Comparison of ENCODE assay signal across 31 cellular contexts in the genomic region with DNA sequence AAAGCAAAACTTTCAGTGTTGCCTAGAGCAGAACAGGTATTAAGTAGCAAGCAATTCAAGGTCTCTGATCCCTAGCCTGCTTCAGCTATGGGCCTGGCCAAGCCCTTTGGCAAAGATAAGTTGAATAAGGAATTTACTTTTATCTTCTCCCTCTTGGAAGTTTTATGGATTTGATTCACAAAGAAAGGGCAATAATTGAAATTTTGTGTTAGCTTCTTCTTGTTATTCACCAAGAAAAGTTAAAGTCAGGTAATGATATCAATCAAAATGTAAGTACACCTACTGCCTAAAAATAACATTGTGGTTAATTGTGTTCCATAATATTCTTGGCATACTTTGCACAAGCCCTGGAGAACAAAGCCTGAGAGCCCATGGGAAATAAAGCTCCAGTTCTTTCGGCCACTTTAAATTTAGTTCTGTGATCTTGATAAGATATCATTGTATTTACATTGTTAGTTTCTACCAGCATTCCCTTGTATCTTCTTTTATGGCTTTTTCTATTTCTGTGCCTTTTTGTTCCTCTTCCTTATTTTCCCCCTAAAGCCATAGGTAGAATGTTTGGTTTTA.
DNase-seq lines count a peak whose midpoint lies in the region; ATAC-seq and TF ChIP-seq lines count a peak whose summit lies in the region.
"Had no signal": no experiment of that assay in that cellular context is flagged by ENCODE, and none has a peak within 500 bp of the region (broad histone marks: within the 10 kb centered on the region; RNA-seq: fewer than 3 reads in every experiment).

No MANE protein-coding gene starts in this region.

- no peak for ATAC-seq in GM21825 (IDR thresholded peaks at IDR 0.05; ENCODE audit: unreplicated experiment)
- ATAC-seq in HG03108 (IDR thresholded peaks at IDR 0.05; ENCODE audit: unreplicated experiment), result no peak
- ATAC-seq: activated CD4-positive, CD25-positive, alpha-beta regulatory T cell treated with anti-CD3 and anti-CD28 coated beads, Interleukin-2, amount 50 U/mL, for 24 hours; CD8-positive, alpha-beta T cell; effector memory CD8-positive, alpha-beta T cell; K562; T-helper 17 cell had no signal

- no peaks in the 10 kb centered on the region for H3K27me3 ChIP-seq in HUES48 (ENCODE audit: control insufficient read depth, insufficient read depth, low read length)
- no peaks in the 10 kb centered on the region for H3K27me3 ChIP-seq in endodermal cell (ENCODE audit: control insufficient read depth, insufficient read depth, low read length, poor library complexity, severe bottlenecking)
- H3K27me3 ChIP-seq: Peyer's patch had no signal

- H3K9me3 Mint-ChIP-seq in endodermal cell, result no peaks in the 10 kb centered on the region
- H3K9me3 Mint-ChIP-seq in progenitor cell of endocrine pancreas (ENCODE audit: low read depth), result no peaks in the 10 kb centered on the region
- H3K9me3 Mint-ChIP-seq: activated naive CD8-positive, alpha-beta T cell treated with anti-CD3 and anti-CD28 coated beads, Interleukin-2, amount 10 ng/mL, durations not matched to agents 7 days and 5 days; CD8-positive, alpha-beta T cell; effector memory CD8-positive, alpha-beta T cell; naive B cell had no signal

- H3K4me3 ChIP-seq in HUES48 (ENCODE audit: low read depth, low read length) (no peak overlapping the region), endodermal cell (ENCODE audit: low read length) (no peak overlapping the region)
- H3K4me3 ChIP-seq: coronary artery, HAP-1, K562, Peyer's patch, skin epidermis had no signal

- H3K36me3 Mint-ChIP-seq in endodermal cell (ENCODE audit: low read depth) (no peaks in the 10 kb centered on the region), progenitor cell of endocrine pancreas (ENCODE audit: insufficient read depth) (no peaks in the 10 kb centered on the region)
- H3K36me3 Mint-ChIP-seq: CD8-positive, alpha-beta T cell; naive B cell had no signal

- H3K4me1 Mint-ChIP-seq in endodermal cell (peaks cover 22% of the 10 kb centered on the region), progenitor cell of endocrine pancreas (ENCODE audit: low read depth) (peaks cover 34% of the 10 kb centered on the region)
- H3K4me1 Mint-ChIP-seq: activated naive CD8-positive, alpha-beta T cell treated with anti-CD3 and anti-CD28 coated beads, Interleukin-2, amount 10 ng/mL, durations not matched to agents 7 days and 5 days; B cell; naive B cell; T-helper 17 cell had no signal

- H3K4me3 Mint-ChIP-seq in endodermal cell (no peak overlapping the region), progenitor cell of endocrine pancreas (ENCODE audit: low read depth) (no peak overlapping the region)
- H3K4me3 Mint-ChIP-seq: activated naive CD8-positive, alpha-beta T cell treated with anti-CD3 and anti-CD28 coated beads, Interleukin-2, amount 10 ng/mL, durations not matched to agents 7 days and 5 days; B cell; CD8-positive, alpha-beta T cell; effector memory CD8-positive, alpha-beta T cell; naive B cell; T-helper 17 cell had no signal

- peak overlapping the region; percentile 49 for H3K27ac ChIP-seq in 22Rv1
- H3K27ac ChIP-seq in HUES48 (ENCODE audit: low read depth, low read length), result peak overlapping the region; percentile 1
- H3K27ac ChIP-seq in endodermal cell (ENCODE audit: low read depth, low read length), result no peak overlapping the region
- H3K27ac ChIP-seq: coronary artery, Peyer's patch had no signal

- H3K27ac Mint-ChIP-seq in endodermal cell, result peak overlapping the region; percentile 41
- peak overlapping the region; percentile 83 for H3K27ac Mint-ChIP-seq in progenitor cell of endocrine pancreas
- H3K27ac Mint-ChIP-seq: activated naive CD8-positive, alpha-beta T cell treated with anti-CD3 and anti-CD28 coated beads, Interleukin-2, amount 10 ng/mL, durations not matched to agents 7 days and 5 days; B cell; CD8-positive, alpha-beta T cell; effector memory CD8-positive, alpha-beta T cell; T-helper 17 cell had no signal

- H3K4me1 ChIP-seq in HUES48 (ENCODE audit: control insufficient read depth, insufficient read depth, low read length) (peaks cover 22% of the 10 kb centered on the region), endodermal cell (ENCODE audit: control insufficient read depth, insufficient read depth, low read length) (peaks cover 10% of the 10 kb centered on the region)

- H3K9me3 ChIP-seq in HUES48 (ENCODE audit: control insufficient read depth, insufficient read depth, low read length) (no peaks in the 10 kb centered on the region), endodermal cell (ENCODE audit: control insufficient read depth, low read length) (no peaks in the 10 kb centered on the region)
- H3K9me3 ChIP-seq: HAP-1, Peyer's patch had no signal

- DNase-seq in endodermal cell (no peak), progenitor cell of endocrine pancreas (ENCODE audit: low spot score, unreplicated experiment) (no peak), 8988T (no peak), NCI-H345 (lab: John Stamatoyannopoulos, UW) (no peak)
- DNase-seq: activated CD4-positive, alpha-beta T cell treated with anti-CD3 and anti-CD28 coated beads, Interleukin-2, amount 50 U/mL, for 4 hours; activated gamma-delta T cell treated with Interleukin-2 at 50 U/mL for 16 hours; activated naive CD8-positive, alpha-beta T cell treated with anti-CD3 and anti-CD28 coated beads, Interleukin-2, amount 10 ng/mL, durations not matched to agents 7 days and 5 days; activated T-cell treated with anti-CD3 and anti-CD28 coated beads, Interleukin-2, amount 50 U/mL, for 48 hours; aorta; CD8-positive, alpha-beta T cell; effector memory CD8-positive, alpha-beta T cell; glutamatergic neuron; naive B cell; NCI-H1105; NCI-H1930; NCI-H69; nucleus accumbens; Peyer's patch; SHP77; stimulated activated naive CD4-positive, alpha-beta T cell; T-helper 17 cell had no signal

- H3K9ac ChIP-seq in HUES48 (ENCODE audit: low read depth, low read length) (no peak overlapping the region), endodermal cell (ENCODE audit: extremely low read depth, low read length, poor library complexity, severe bottlenecking) (no peak overlapping the region)

- H3K27me3 Mint-ChIP-seq in endodermal cell (ENCODE audit: insufficient read depth) (no peaks in the 10 kb centered on the region), progenitor cell of endocrine pancreas (no peaks in the 10 kb centered on the region)
- H3K27me3 Mint-ChIP-seq: activated naive CD8-positive, alpha-beta T cell treated with anti-CD3 and anti-CD28 coated beads, Interleukin-2, amount 10 ng/mL, durations not matched to agents 7 days and 5 days; B cell; effector memory CD8-positive, alpha-beta T cell; naive B cell; T-helper 17 cell had no signal

- 86% methylated on average over 1 of the region's 1 CpG; no CpG with 5 or more reads in 1 of the 2 experiments for WGBS in endodermal cell (ENCODE audit: insufficient coverage in 1 of 2, insufficient read length in 1 of 2), 2 experiments

- no peaks in the 10 kb centered on the region for H3K36me3 ChIP-seq in HUES48 (ENCODE audit: control insufficient read depth, insufficient read depth, low read length)
- H3K36me3 ChIP-seq in endodermal cell (ENCODE audit: control insufficient read depth, insufficient read depth, low read length), result no peaks in the 10 kb centered on the region
- H3K36me3 ChIP-seq: HAP-1, Peyer's patch had no signal

- TF ChIP-seq CTCF in 22Rv1 (IDR thresholded peaks at IDR 0.05) (no peak), endodermal cell (conservative IDR thresholded peaks at IDR 0.05) (no peak), progenitor cell of endocrine pancreas (IDR thresholded peaks at IDR 0.05; ENCODE audit: unreplicated experiment) (no peak)
